1 cellular context compared by ENCODE assay signal in the genomic region with DNA sequence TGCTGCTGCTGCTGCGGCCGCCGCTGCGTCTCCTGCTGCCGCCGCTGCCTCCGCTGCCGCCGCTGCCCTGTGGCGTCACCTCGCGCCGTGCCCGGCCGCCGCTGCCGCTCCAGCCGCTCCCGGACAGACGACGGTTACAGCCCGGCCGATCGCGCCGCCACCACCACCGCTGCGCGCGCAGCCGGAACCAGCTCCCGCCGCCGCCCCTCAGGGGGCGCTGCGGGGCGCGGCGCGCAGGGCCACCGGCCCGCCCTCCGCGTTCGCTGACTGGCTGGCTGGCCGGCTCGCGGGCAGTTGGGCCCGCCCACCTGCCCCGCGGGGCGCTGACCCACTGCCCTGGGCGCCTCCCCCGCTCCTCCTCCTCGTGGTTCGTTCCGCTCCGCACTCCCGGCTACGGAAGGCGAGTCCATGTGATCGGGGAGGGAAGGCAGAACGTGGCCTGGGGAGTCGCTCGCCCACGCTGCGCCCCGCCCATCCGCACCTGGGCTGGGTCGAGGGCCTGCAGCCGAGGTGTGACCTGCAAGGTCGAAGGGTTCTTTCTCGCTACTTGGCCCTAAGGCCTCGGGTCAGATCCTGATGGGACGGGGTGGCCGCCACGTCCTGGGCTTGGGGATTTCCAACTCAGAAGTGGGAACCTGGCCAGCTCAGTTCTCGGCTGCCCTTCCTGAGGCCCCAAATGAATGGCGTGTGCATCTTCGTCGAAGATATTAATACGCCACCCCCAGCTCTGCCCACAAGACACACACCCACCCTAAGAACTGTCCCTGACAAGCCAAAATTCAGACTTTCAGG.
TF ChIP-seq lines count a peak whose summit lies in the region.

A gene (minus strand): TSS at position 185 of the 792 bp plus-strand sequence. CDS start 19,303 bp downstream, outside the sequence.

TF ChIP-seq in HepG2, 621 proteins besides CTCF, POLR2A, EP300 and RAD21 (continued from another document and continues in another):
- TF ChIP-seq, protein P1, sequence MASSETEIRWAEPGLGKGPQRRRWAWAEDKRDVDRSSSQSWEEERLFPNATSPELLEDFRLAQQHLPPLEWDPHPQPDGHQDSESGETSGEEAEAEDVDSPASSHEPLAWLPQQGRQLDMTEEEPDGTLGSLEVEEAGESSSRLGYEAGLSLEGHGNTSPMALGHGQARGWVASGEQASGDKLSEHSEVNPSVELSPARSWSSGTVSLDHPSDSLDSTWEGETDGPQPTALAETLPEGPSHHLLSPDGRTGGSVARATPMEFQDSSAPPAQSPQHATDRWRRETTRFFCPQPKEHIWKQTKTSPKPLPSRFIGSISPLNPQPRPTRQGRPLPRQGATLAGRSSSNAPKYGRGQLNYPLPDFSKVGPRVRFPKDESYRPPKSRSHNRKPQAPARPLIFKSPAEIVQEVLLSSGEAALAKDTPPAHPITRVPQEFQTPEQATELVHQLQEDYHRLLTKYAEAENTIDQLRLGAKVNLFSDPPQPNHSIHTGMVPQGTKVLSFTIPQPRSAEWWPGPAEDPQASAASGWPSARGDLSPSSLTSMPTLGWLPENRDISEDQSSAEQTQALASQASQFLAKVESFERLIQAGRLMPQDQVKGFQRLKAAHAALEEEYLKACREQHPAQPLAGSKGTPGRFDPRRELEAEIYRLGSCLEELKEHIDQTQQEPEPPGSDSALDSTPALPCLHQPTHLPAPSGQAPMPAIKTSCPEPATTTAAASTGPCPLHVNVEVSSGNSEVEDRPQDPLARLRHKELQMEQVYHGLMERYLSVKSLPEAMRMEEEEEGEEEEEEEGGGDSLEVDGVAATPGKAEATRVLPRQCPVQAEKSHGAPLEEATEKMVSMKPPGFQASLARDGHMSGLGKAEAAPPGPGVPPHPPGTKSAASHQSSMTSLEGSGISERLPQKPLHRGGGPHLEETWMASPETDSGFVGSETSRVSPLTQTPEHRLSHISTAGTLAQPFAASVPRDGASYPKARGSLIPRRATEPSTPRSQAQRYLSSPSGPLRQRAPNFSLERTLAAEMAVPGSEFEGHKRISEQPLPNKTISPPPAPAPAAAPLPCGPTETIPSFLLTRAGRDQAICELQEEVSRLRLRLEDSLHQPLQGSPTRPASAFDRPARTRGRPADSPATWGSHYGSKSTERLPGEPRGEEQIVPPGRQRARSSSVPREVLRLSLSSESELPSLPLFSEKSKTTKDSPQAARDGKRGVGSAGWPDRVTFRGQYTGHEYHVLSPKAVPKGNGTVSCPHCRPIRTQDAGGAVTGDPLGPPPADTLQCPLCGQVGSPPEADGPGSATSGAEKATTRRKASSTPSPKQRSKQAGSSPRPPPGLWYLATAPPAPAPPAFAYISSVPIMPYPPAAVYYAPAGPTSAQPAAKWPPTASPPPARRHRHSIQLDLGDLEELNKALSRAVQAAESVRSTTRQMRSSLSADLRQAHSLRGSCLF (CRISPR knock-in tag; IDR thresholded peaks at IDR 0.05; ENCODE audit: borderline replicate concordance) = 0 out of 2 replicates have a peak, but pooled peaks have one; percentile 68
- no peak for TF ChIP-seq ZNF780A (CRISPR knock-in tag; IDR thresholded peaks at IDR 0.05)
- TF ChIP-seq REL (CRISPR knock-in tag; conservative IDR thresholded peaks at IDR 0.05) = peak; percentile 94
- peak; percentile 80 for TF ChIP-seq GATAD1 (CRISPR knock-in tag; IDR thresholded peaks at IDR 0.05)
- TF ChIP-seq EEA1 (CRISPR knock-in tag; IDR thresholded peaks at IDR 0.05; ENCODE audit: borderline replicate concordance) = peak; percentile 97
- no peak for TF ChIP-seq ZNF354B (CRISPR knock-in tag; IDR thresholded peaks at IDR 0.05)
- TF ChIP-seq, protein P2, sequence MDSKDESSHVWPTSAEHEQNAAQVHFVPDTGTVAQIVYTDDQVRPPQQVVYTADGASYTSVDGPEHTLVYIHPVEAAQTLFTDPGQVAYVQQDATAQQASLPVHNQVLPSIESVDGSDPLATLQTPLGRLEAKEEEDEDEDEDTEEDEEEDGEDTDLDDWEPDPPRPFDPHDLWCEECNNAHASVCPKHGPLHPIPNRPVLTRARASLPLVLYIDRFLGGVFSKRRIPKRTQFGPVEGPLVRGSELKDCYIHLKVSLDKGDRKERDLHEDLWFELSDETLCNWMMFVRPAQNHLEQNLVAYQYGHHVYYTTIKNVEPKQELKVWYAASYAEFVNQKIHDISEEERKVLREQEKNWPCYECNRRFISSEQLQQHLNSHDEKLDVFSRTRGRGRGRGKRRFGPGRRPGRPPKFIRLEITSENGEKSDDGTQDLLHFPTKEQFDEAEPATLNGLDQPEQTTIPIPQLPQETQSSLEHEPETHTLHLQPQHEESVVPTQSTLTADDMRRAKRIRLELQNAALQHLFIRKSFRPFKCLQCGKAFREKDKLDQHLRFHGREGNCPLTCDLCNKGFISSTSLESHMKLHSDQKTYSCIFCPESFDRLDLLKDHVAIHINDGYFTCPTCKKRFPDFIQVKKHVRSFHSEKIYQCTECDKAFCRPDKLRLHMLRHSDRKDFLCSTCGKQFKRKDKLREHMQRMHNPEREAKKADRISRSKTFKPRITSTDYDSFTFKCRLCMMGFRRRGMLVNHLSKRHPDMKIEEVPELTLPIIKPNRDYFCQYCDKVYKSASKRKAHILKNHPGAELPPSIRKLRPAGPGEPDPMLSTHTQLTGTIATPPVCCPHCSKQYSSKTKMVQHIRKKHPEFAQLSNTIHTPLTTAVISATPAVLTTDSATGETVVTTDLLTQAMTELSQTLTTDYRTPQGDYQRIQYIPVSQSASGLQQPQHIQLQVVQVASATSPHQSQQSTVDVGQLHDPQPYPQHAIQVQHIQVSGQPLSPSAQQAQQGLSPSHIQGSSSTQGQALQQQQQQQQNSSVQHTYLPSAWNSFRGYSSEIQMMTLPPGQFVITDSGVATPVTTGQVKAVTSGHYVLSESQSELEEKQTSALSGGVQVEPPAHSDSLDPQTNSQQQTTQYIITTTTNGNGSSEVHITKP (CRISPR knock-in tag; IDR thresholded peaks at IDR 0.05; ENCODE audit: low read depth) = peak; percentile 99
- peak; percentile 52; the same call in 1 of the 2 replicates for TF ChIP-seq ZNF703 (CRISPR knock-in tag; IDR thresholded peaks at IDR 0.05; ENCODE audit: borderline replicate concordance)
- TF ChIP-seq, protein P3, sequence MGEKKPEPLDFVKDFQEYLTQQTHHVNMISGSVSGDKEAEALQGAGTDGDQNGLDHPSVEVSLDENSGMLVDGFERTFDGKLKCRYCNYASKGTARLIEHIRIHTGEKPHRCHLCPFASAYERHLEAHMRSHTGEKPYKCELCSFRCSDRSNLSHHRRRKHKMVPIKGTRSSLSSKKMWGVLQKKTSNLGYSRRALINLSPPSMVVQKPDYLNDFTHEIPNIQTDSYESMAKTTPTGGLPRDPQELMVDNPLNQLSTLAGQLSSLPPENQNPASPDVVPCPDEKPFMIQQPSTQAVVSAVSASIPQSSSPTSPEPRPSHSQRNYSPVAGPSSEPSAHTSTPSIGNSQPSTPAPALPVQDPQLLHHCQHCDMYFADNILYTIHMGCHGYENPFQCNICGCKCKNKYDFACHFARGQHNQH (CRISPR knock-in tag; IDR thresholded peaks at IDR 0.05) = peak; percentile 90
- TF ChIP-seq YEATS2 (CRISPR knock-in tag; IDR thresholded peaks at IDR 0.05; ENCODE audit: borderline replicate concordance) = peak; percentile 87
- TF ChIP-seq, protein P4, sequence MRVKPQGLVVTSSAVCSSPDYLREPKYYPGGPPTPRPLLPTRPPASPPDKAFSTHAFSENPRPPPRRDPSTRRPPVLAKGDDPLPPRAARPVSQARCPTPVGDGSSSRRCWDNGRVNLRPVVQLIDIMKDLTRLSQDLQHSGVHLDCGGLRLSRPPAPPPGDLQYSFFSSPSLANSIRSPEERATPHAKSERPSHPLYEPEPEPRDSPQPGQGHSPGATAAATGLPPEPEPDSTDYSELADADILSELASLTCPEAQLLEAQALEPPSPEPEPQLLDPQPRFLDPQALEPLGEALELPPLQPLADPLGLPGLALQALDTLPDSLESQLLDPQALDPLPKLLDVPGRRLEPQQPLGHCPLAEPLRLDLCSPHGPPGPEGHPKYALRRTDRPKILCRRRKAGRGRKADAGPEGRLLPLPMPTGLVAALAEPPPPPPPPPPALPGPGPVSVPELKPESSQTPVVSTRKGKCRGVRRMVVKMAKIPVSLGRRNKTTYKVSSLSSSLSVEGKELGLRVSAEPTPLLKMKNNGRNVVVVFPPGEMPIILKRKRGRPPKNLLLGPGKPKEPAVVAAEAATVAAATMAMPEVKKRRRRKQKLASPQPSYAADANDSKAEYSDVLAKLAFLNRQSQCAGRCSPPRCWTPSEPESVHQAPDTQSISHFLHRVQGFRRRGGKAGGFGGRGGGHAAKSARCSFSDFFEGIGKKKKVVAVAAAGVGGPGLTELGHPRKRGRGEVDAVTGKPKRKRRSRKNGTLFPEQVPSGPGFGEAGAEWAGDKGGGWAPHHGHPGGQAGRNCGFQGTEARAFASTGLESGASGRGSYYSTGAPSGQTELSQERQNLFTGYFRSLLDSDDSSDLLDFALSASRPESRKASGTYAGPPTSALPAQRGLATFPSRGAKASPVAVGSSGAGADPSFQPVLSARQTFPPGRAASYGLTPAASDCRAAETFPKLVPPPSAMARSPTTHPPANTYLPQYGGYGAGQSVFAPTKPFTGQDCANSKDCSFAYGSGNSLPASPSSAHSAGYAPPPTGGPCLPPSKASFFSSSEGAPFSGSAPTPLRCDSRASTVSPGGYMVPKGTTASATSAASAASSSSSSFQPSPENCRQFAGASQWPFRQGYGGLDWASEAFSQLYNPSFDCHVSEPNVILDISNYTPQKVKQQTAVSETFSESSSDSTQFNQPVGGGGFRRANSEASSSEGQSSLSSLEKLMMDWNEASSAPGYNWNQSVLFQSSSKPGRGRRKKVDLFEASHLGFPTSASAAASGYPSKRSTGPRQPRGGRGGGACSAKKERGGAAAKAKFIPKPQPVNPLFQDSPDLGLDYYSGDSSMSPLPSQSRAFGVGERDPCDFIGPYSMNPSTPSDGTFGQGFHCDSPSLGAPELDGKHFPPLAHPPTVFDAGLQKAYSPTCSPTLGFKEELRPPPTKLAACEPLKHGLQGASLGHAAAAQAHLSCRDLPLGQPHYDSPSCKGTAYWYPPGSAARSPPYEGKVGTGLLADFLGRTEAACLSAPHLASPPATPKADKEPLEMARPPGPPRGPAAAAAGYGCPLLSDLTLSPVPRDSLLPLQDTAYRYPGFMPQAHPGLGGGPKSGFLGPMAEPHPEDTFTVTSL (CRISPR knock-in tag; IDR thresholded peaks at IDR 0.05; ENCODE audit: borderline replicate concordance) = no peak; the same call in 1 of the 2 replicates
- peak; percentile 97 for TF ChIP-seq ZNF747 (CRISPR knock-in tag; IDR thresholded peaks at IDR 0.05; ENCODE audit: borderline replicate concordance)
- peak; percentile 80 for TF ChIP-seq ESRRA (CRISPR knock-in tag; IDR thresholded peaks at IDR 0.05; ENCODE audit: low read depth)
- no peak for TF ChIP-seq NONO (IDR thresholded peaks at IDR 0.05)
- peak; percentile 91 for TF ChIP-seq NONO (CRISPR knock-in tag; conservative IDR thresholded peaks at IDR 0.05)
- no peak for TF ChIP-seq SSRP1 (CRISPR knock-in tag; IDR thresholded peaks at IDR 0.05)
- TF ChIP-seq, protein P5, sequence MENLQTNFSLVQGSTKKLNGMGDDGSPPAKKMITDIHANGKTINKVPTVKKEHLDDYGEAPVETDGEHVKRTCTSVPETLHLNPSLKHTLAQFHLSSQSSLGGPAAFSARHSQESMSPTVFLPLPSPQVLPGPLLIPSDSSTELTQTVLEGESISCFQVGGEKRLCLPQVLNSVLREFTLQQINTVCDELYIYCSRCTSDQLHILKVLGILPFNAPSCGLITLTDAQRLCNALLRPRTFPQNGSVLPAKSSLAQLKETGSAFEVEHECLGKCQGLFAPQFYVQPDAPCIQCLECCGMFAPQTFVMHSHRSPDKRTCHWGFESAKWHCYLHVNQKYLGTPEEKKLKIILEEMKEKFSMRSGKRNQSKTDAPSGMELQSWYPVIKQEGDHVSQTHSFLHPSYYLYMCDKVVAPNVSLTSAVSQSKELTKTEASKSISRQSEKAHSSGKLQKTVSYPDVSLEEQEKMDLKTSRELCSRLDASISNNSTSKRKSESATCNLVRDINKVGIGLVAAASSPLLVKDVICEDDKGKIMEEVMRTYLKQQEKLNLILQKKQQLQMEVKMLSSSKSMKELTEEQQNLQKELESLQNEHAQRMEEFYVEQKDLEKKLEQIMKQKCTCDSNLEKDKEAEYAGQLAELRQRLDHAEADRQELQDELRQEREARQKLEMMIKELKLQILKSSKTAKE (CRISPR knock-in tag; IDR thresholded peaks at IDR 0.05; ENCODE audit: borderline replicate concordance) = peak; percentile 73
- TF ChIP-seq ZNF577 (CRISPR knock-in tag; IDR thresholded peaks at IDR 0.05; ENCODE audit: borderline replicate concordance, low read depth) = peak; percentile 89; the same call in 1 of the 2 replicates
- TF ChIP-seq ZNF549 (CRISPR knock-in tag; IDR thresholded peaks at IDR 0.05) = 0 out of 2 replicates have a peak, but pooled peaks have one; percentile 21
- TF ChIP-seq ZNF484 (CRISPR knock-in tag; IDR thresholded peaks at IDR 0.05; ENCODE audit: borderline replicate concordance, low read depth) = peak; percentile 90; the same call in 1 of the 2 replicates
- TF ChIP-seq SUZ12 (IDR thresholded peaks at IDR 0.05; ENCODE audit: low read depth, low read length) = no peak
- TF ChIP-seq, protein P6, sequence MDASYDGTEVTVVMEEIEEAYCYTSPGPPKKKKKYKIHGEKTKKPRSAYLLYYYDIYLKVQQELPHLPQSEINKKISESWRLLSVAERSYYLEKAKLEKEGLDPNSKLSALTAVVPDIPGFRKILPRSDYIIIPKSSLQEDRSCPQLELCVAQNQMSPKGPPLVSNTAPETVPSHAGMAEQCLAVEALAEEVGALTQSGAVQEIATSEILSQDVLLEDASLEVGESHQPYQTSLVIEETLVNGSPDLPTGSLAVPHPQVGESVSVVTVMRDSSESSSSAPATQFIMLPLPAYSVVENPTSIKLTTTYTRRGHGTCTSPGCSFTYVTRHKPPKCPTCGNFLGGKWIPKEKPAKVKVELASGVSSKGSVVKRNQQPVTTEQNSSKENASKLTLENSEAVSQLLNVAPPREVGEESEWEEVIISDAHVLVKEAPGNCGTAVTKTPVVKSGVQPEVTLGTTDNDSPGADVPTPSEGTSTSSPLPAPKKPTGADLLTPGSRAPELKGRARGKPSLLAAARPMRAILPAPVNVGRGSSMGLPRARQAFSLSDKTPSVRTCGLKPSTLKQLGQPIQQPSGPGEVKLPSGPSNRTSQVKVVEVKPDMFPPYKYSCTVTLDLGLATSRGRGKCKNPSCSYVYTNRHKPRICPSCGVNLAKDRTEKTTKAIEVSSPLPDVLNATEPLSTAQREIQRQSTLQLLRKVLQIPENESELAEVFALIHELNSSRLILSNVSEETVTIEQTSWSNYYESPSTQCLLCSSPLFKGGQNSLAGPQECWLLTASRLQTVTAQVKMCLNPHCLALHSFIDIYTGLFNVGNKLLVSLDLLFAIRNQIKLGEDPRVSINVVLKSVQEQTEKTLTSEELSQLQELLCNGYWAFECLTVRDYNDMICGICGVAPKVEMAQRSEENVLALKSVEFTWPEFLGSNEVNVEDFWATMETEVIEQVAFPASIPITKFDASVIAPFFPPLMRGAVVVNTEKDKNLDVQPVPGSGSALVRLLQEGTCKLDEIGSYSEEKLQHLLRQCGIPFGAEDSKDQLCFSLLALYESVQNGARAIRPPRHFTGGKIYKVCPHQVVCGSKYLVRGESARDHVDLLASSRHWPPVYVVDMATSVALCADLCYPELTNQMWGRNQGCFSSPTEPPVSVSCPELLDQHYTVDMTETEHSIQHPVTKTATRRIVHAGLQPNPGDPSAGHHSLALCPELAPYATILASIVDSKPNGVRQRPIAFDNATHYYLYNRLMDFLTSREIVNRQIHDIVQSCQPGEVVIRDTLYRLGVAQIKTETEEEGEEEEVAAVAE (CRISPR knock-in tag; IDR thresholded peaks at IDR 0.05; ENCODE audit: borderline replicate concordance) = peak; percentile 76
- TF ChIP-seq ZNF251 (CRISPR knock-in tag; IDR thresholded peaks at IDR 0.05) = peak; percentile 98
- TF ChIP-seq, protein P7, sequence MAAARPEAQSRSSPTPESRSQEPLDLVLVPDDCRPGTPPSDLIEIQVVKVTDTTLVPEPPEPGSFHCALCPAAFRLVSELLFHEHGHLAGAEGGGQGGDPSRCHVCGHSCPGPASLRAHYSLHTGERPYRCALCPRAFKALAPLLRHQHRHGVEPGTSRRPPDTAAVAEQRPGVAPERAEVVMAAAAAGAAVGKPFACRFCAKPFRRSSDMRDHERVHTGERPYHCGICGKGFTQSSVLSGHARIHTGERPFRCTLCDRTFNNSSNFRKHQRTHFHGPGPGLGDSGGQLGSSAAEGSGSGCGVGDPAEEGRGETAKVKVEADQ (CRISPR knock-in tag; IDR thresholded peaks at IDR 0.05; ENCODE audit: borderline replicate concordance) = peak; percentile 86; the same call in 1 of the 2 replicates
